In genomic region chrX:105228602-105229001, GRCh38 we compare ENCODE assay signal across 35 cellular contexts. TPM values are rescaled to one million over a fixed set of nuclear protein-coding genes. Genes with fewer than 3 reads are reported as not detected.
"Had no signal": no experiment of that assay in that cellular context is flagged by ENCODE, and none has a peak within 500 bp of the region (broad histone marks: within the 10 kb centered on the region; RNA-seq: fewer than 3 reads in every experiment).

No MANE protein-coding gene starts in this region.

- H3K9me3 ChIP-seq: colonic mucosa, gastroesophageal sphincter, heart left ventricle, neutrophil, prostate gland, right atrium auricular region, sigmoid colon, stomach, thyroid gland had no signal

- H3K27ac ChIP-seq: colonic mucosa, epithelial cell of prostate, foreskin keratinocyte, gastroesophageal sphincter, heart left ventricle, hepatocyte, neutrophil, parathyroid adenoma, prostate gland, right atrium auricular region, sigmoid colon, stomach, thyroid gland had no signal

- DNase-seq: colonic mucosa; effector CD8-positive, alpha-beta T cell; endodermal cell; foreskin keratinocyte; heart left ventricle; islet precursor cell; kidney glomerular epithelial cell; left colon; left ventricle myocardium superior; natural killer cell; sigmoid colon; stimulated activated CD4-positive, alpha-beta T cell treated with anti-CD3 and anti-CD28 coated beads, Interleukin-2, amount 100 ng/mL, for 24 hours; stimulated activated CD4-positive, alpha-beta T cell treated with anti-CD3 and anti-CD28 coated beads, Interleukin-4, amount 100 ng/mL, for 24 hours; stimulated activated naive CD4-positive, alpha-beta T cell treated with Interleukin-2 at 50 U/mL for 16 hours; stomach; thyroid gland; trophoblast cell had no signal

- H3K4me1 ChIP-seq: colonic mucosa, foreskin keratinocyte, gastroesophageal sphincter, heart left ventricle, parathyroid adenoma, prostate gland, right atrium auricular region, sigmoid colon, stomach, thyroid gland had no signal

- H3K4me2 ChIP-seq: hepatocyte had no signal

- H3K36me3 ChIP-seq: colonic mucosa, gastroesophageal sphincter, heart left ventricle, neutrophil, prostate gland, right atrium auricular region, sigmoid colon, stomach, thyroid gland had no signal

- H2AFZ ChIP-seq: hepatocyte, parathyroid adenoma had no signal

- H3K27me3 ChIP-seq: colonic mucosa, foreskin keratinocyte, gastroesophageal sphincter, hepatocyte, neutrophil, right atrium auricular region, sigmoid colon, stomach, thyroid gland had no signal

- ATAC-seq: esophagus mucosa; foreskin keratinocyte; gastroesophageal sphincter; heart left ventricle; left colon; left ventricle myocardium superior; natural killer cell; stimulated activated effector memory CD8-positive, alpha-beta T cell treated with anti-CD3 and anti-CD28 coated beads, Interleukin-12 subunit alpha, Interleukin-12 subunit beta, amount 100 ng/mL, for 72 hours had no signal

- H3K79me2 ChIP-seq: hepatocyte, parathyroid adenoma had no signal

- H3K4me3 ChIP-seq: colonic mucosa, gastroesophageal sphincter, heart left ventricle, hepatocyte, lung, prostate gland, right atrium auricular region, sigmoid colon, stomach, thyroid gland had no signal

RNA-seq across cellular contexts. Expression of gene TEX13A, which starts 8.1 kb away (rescaled TPM):
- total RNA-seq: cerebellum, colonic mucosa, endodermal cell, esophagus mucosa, foreskin keratinocyte, gastroesophageal sphincter, heart left ventricle, hepatocyte, left colon, left ventricle myocardium superior, lung, mononuclear cell, natural killer cell, omental fat pad, right atrium auricular region, sigmoid colon, skeletal muscle tissue, stomach, subcutaneous adipose tissue, temporal lobe, thyroid gland, urinary bladder had no signal
- polyA plus RNA-seq: foreskin keratinocyte, heart left ventricle, hepatocyte, lung, neural cell, sigmoid colon, stomach, urinary bladder had no signal
